Comparison of ENCODE assay signal across 8 cellular contexts in genomic region chr10:63629363-63630084, GRCh38.
DNase-seq lines count a peak whose midpoint lies in the region; ATAC-seq and TF ChIP-seq lines count a peak whose summit lies in the region.

No MANE protein-coding gene starts in this region.

- DNase-seq in GM13976 (ENCODE audit: low spot score) (peak; percentile 69), NCI-H146 (lab: John Stamatoyannopoulos, UW) (peak; percentile 85), T-helper 22 cell (ENCODE audit: low read depth) (peak; percentile 48), astrocyte of the hippocampus (ENCODE audit: low read depth, low spot score) (peak; percentile 99), hippocampal formation (lab: John Stamatoyannopoulos, UW) (peak; percentile 87 to 94), retina (peak; percentile 95), NK-92 (lab: John Stamatoyannopoulos, UW; ENCODE audit: unreplicated experiment) (no peak)

- in situ Hi-C loops in GM13976 (cut with MboI; ENCODE audit: low sequenced_read_pairs, unreplicated experiment) = no loop called here

- peak; percentile 79 for TF ChIP-seq CTCF in GM13976 (IDR thresholded peaks at IDR 0.05; ENCODE audit: borderline replicate concordance, control extremely low read depth, extremely low read depth, insufficient read depth, missing control alignments)

- peak; percentile 49 for ATAC-seq in HG02884 (IDR thresholded peaks at IDR 0.05; ENCODE audit: unreplicated experiment)
